Comparison of ENCODE assay signal across 1 cellular context in the genomic region with DNA sequence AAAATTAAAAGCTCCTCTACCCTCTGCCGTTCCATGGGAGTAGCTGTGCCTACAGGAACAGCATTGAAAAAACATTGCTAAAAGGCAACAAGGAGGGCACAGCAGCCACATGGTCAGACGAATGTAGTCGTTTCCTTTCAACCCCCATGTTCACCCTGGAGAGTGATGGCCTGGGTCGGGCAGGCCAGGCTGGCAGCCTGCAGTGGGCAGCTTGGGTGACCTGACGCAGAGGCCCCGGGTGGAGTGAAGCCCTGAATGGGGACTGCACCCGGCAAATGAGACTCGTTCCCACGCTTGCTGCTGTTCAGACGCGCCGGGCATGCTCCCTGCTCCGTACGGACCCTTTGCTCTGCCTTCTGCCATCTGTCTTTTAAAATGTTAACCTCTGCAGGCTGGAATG.
TF ChIP-seq lines count a peak whose summit lies in the region.

No MANE protein-coding gene starts in this region.

TF ChIP-seq in H1, 55 proteins besides CTCF, POLR2A, EP300 and RAD21 (continued from another document):
- TF ChIP-seq, protein P1, sequence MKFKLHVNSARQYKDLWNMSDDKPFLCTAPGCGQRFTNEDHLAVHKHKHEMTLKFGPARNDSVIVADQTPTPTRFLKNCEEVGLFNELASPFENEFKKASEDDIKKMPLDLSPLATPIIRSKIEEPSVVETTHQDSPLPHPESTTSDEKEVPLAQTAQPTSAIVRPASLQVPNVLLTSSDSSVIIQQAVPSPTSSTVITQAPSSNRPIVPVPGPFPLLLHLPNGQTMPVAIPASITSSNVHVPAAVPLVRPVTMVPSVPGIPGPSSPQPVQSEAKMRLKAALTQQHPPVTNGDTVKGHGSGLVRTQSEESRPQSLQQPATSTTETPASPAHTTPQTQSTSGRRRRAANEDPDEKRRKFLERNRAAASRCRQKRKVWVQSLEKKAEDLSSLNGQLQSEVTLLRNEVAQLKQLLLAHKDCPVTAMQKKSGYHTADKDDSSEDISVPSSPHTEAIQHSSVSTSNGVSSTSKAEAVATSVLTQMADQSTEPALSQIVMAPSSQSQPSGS (IDR thresholded peaks at IDR 0.05; ENCODE audit: low read length): no peak
- TF ChIP-seq CBX8 (IDR thresholded peaks at IDR 0.05; ENCODE audit: borderline replicate concordance, low read depth, low read length): no peak
- no peak for TF ChIP-seq RNF2 (IDR thresholded peaks at IDR 0.05; ENCODE audit: borderline replicate concordance, low read depth, low read length, missing control alignments, poor library complexity, severe bottlenecking)
- no peak for TF ChIP-seq BRCA1 (IDR thresholded peaks at IDR 0.05; ENCODE audit: low read depth, low read length)
- TF ChIP-seq GTF2F1 (IDR thresholded peaks at IDR 0.05; ENCODE audit: borderline replicate concordance, low read depth, low read length): no peak
- no peak for TF ChIP-seq SP2 (IDR thresholded peaks at IDR 0.05; ENCODE audit: low read length)
- TF ChIP-seq, protein P2, sequence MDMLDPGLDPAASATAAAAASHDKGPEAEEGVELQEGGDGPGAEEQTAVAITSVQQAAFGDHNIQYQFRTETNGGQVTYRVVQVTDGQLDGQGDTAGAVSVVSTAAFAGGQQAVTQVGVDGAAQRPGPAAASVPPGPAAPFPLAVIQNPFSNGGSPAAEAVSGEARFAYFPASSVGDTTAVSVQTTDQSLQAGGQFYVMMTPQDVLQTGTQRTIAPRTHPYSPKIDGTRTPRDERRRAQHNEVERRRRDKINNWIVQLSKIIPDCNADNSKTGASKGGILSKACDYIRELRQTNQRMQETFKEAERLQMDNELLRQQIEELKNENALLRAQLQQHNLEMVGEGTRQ (IDR thresholded peaks at IDR 0.05; ENCODE audit: low read length): no peak
